In the genomic region with DNA sequence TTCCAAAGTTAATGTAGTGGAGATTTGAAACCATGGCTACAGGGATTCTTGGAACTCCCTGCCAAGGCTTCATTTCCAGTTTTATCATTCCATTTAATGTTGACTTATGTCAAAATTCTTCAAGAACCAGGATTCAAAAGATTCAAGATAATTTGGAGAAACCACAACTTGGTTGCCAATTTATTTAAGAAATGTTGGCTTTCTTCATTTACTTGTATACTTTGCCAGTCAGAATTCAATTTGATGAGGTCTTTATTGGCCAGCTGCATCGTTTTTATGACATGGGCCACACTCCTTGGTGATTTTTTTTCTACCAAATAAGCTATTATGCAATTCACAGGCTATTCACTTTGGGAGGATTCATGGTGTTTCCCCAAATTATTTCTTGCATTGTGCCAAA, we compare ENCODE assay signal across 33 cellular contexts. TPM values are rescaled to one million over a fixed set of nuclear protein-coding genes. Genes with fewer than 3 reads are reported as not detected.
"Had no signal": no experiment of that assay in that cellular context is flagged by ENCODE, and none has a peak within 500 bp of the region (broad histone marks: within the 10 kb centered on the region; RNA-seq: fewer than 3 reads in every experiment).

No MANE protein-coding gene starts in this region.

- ATAC-seq: activated CD8-positive, alpha-beta T cell treated with anti-CD3 and anti-CD28 coated beads for 36 hours; activated naive CD4-positive, alpha-beta T cell treated with anti-CD3 and anti-CD28 coated beads, Interleukin-2, amount 50 U/mL, for 72 hours; activated T-cell treated with anti-CD3 and anti-CD28 coated beads, Interleukin-2, amount 50 U/mL, for 4 hours; activated T-cell treated with anti-CD3 and anti-CD28 coated beads, Interleukin-2, amount 50 U/mL, for 72 hours; activated T-helper 17 cell treated with anti-CD3 and anti-CD28 coated beads, Interleukin-2, amount 50 U/mL, for 72 hours had no signal

- H3K27me3 ChIP-seq: adrenal gland had no signal

- H3K9me3 ChIP-seq: adrenal gland had no signal

- H3K4me1 ChIP-seq: adrenal gland had no signal

- H3K4me3 ChIP-seq: adrenal gland, cardiac muscle cell had no signal

- H3K27ac ChIP-seq: adrenal gland, cardiac muscle cell, VCaP had no signal

- DNase-seq: activated B cell treated with CpG ODN at 0.5 μM for 24 hours; activated CD4-positive, alpha-beta memory T cell treated with anti-CD3 and anti-CD28 coated beads for 36 hours; activated CD4-positive, alpha-beta T cell treated with anti-CD3 and anti-CD28 coated beads for 4 hours; activated CD4-positive, alpha-beta T cell treated with anti-CD3 and anti-CD28 coated beads, Interleukin-2, amount 10 ng/mL, durations not matched to agents 24 days and 14 days; activated CD4-positive, alpha-beta T cell treated with anti-CD3 and anti-CD28 coated beads, Interleukin-2, amount 50 U/mL, for 1 hour; activated CD4-positive, alpha-beta T cell treated with anti-CD3 and anti-CD28 coated beads, Interleukin-2, amount 50 U/mL, for 4 hours; activated CD4-positive, CD25-positive, alpha-beta regulatory T cell treated with anti-CD3 and anti-CD28 coated beads, Interleukin-2, amount 50 U/mL, for 72 hours; activated CD8-positive, alpha-beta memory T cell treated with anti-CD3 and anti-CD28 coated beads, Interleukin-2, amount 50 U/mL, for 4 hours; activated CD8-positive, alpha-beta T cell treated with anti-CD3 and anti-CD28 coated beads for 36 hours; activated effector memory CD4-positive, alpha-beta T cell treated with anti-CD3 and anti-CD28 coated beads, Interleukin-2, amount 50 U/mL, for 16 hours; activated gamma-delta T cell treated with Interleukin-2 at 50 U/mL for 16 hours; activated naive CD4-positive, alpha-beta T cell; activated naive CD4-positive, alpha-beta T cell treated with anti-CD3 and anti-CD28 coated beads for 36 hours; activated naive CD4-positive, alpha-beta T cell treated with anti-CD3 and anti-CD28 coated beads, Interleukin-2, amount 50 U/mL, for 16 hours; activated naive CD8-positive, alpha-beta T cell treated with anti-CD3 and anti-CD28 coated beads for 36 hours; activated T-cell treated with anti-CD3 and anti-CD28 coated beads for 4 hours; activated T-cell treated with anti-CD3 and anti-CD28 coated beads, Interleukin-2, amount 50 U/mL, for 1 hour; activated T-cell treated with anti-CD3 and anti-CD28 coated beads, Interleukin-2, amount 50 U/mL, for 4 hours; activated T-cell treated with anti-CD3 and anti-CD28 coated beads, Interleukin-2, amount 50 U/mL, for 72 hours; adrenal gland; amniotic stem cell; aorta; caudate nucleus; cerebellar nuclear complex; T-helper 1 cell; T-helper 2 cell; T-helper 9 cell had no signal

- H3K36me3 ChIP-seq: adrenal gland, cardiac muscle cell had no signal

RNA-seq across cellular contexts. Expression of a gene that starts 53.1 kb away (rescaled TPM):
- total RNA-seq: activated B cell treated with CpG ODN at 0.5 μM for 24 hours; activated CD4-positive, alpha-beta memory T cell treated with anti-CD3 and anti-CD28 coated beads for 36 hours; activated CD4-positive, alpha-beta T cell treated with anti-CD3 and anti-CD28 coated beads, Interleukin-2, amount 10 ng/mL, durations not matched to agents 24 days and 14 days; activated CD8-positive, alpha-beta memory T cell treated with anti-CD3 and anti-CD28 coated beads for 36 hours; activated CD8-positive, alpha-beta T cell treated with anti-CD3 and anti-CD28 coated beads for 36 hours; activated naive CD4-positive, alpha-beta T cell treated with anti-CD3 and anti-CD28 coated beads for 36 hours; activated naive CD4-positive, alpha-beta T cell treated with anti-CD3 and anti-CD28 coated beads, Interleukin-2, amount 50 U/mL, for 72 hours; activated naive CD8-positive, alpha-beta T cell treated with anti-CD3 and anti-CD28 coated beads for 36 hours; activated T-cell treated with anti-CD3 and anti-CD28 coated beads, Interleukin-2, amount 50 U/mL, for 72 hours; activated T-helper 1 cell treated with anti-CD3 and anti-CD28 coated beads, Interleukin-12 subunit alpha, Interleukin-12 subunit beta, Interleukin-2, Interleukin-4 antibody, amounts not matched to agents 30 ng/mL and 10 ng/mL and 1 ng/mL, durations not matched to agents 14 hours and 24 hours and 36 hours; activated T-helper 17 cell treated with anti-CD3 and anti-CD28 coated beads, Interleukin-2, amount 50 U/mL, for 72 hours had no signal
